21 cellular contexts compared by ENCODE assay signal in genomic region chr7:64101943-64102655, GRCh38. TPM values are rescaled to one million over a fixed set of nuclear protein-coding genes. Genes with fewer than 3 reads are reported as not detected.
"Had no signal": no experiment of that assay in that cellular context is flagged by ENCODE, and none has a peak within 500 bp of the region (broad histone marks: within the 10 kb centered on the region; RNA-seq: fewer than 3 reads in every experiment).

No MANE protein-coding gene starts in this region.

- H3K27ac ChIP-seq: cardiac muscle cell, colonic mucosa, foreskin keratinocyte, parathyroid adenoma, psoas muscle, skin epidermis, tibial artery had no signal

- H3K9ac ChIP-seq: parathyroid adenoma had no signal

- ATAC-seq: foreskin keratinocyte, left colon, mucosa of descending colon, psoas muscle, sciatic nerve had no signal

- H3K4me3 ChIP-seq: cardiac muscle cell, colonic mucosa, mucosa of descending colon, psoas muscle, skin epidermis, tibial artery had no signal

- H3K9me3 ChIP-seq: colonic mucosa had no signal

- H3K27me3 ChIP-seq: cardiac muscle cell, colonic mucosa, foreskin keratinocyte, tibial artery had no signal

- H3K79me2 ChIP-seq: parathyroid adenoma had no signal

- H3K4me3 Mint-ChIP-seq: nephron had no signal

- H3K4me1 ChIP-seq: colonic mucosa, foreskin keratinocyte, parathyroid adenoma, psoas muscle, tibial artery had no signal

- H3K27ac Mint-ChIP-seq: nephron had no signal

- DNase-seq: cerebellar nuclear complex; colonic mucosa; dermis blood vessel endothelial cell; foreskin keratinocyte; hippocampal formation; left colon; mammary epithelial cell; mucosa of descending colon; psoas muscle; retina; stimulated activated CD4-positive, alpha-beta T cell treated with anti-CD3 and anti-CD28 coated beads, Interleukin-2, amount 100 ng/mL, for 24 hours; stimulated activated CD4-positive, alpha-beta T cell treated with anti-CD3 and anti-CD28 coated beads, Interleukin-4, amount 100 ng/mL, for 4 hours; stimulated activated naive CD4-positive, alpha-beta T cell had no signal

- H3K4me1 Mint-ChIP-seq: nephron had no signal

- H2AFZ ChIP-seq: parathyroid adenoma had no signal

- H3K36me3 ChIP-seq: cardiac muscle cell, colonic mucosa, tibial artery had no signal

RNA-seq across cellular contexts. Expression of gene ZNF727, which starts 56.9 kb away (rescaled TPM):
- total RNA-seq: cardiac muscle cell, epithelial cell of proximal tubule, kidney epithelial cell had no signal
- polyA plus RNA-seq: cardiac muscle cell, foreskin keratinocyte, mammary epithelial cell had no signal
